In genomic region chr2:23326322-23326721, GRCh38 we compare ENCODE assay signal across 9 cellular contexts.
"Had no signal": no experiment of that assay in that cellular context is flagged by ENCODE, and none has a peak within 500 bp of the region (broad histone marks: within the 10 kb centered on the region; RNA-seq: fewer than 3 reads in every experiment).

No MANE protein-coding gene starts in this region.

- H3K36me3 ChIP-seq: HAP-1 had no signal

- H3K4me1 ChIP-seq: HAP-1 had no signal

- H3K4me3 Mint-ChIP-seq: GM23338, H9, HFFc6 had no signal

- H3K27ac ChIP-seq: GM23248 had no signal

- H3K4me3 ChIP-seq: GM23248, GM23338, HAP-1 had no signal

- DNase-seq: GM23248, GOT3, H7, H9, HCEC 1CT, HFFc6 had no signal

- ATAC-seq: GM23338, HCT116 had no signal

- H3K9ac ChIP-seq: GM23248 had no signal

- H3K27ac Mint-ChIP-seq: GM23338, H9, HFFc6 had no signal

- H3K9me3 ChIP-seq: HAP-1 had no signal

- H3K4me1 Mint-ChIP-seq: GM23338 had no signal

- H3K9me3 Mint-ChIP-seq: GM23338, H9, HFFc6 had no signal
